In the genomic region with DNA sequence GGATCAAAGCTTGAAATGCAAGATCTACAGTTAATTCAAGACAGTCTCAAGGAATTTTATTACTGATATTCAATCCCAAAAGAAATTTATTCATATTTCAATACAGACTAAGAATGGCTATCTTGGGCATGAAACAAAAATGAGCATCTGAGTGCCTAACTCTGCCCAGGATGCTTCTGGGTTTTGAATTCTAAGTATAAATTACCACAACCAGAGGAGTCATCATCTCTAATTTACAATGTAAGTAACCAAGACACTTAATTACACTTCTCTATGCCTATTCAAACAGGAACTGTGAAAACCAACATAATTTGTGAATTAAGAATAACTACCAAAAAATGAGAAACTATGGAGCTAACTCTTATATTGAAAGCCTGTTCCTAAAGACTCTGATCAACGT, we compare ENCODE assay signal across 22 cellular contexts.
"Had no signal": no experiment of that assay in that cellular context is flagged by ENCODE, and none has a peak within 500 bp of the region (broad histone marks: within the 10 kb centered on the region; RNA-seq: fewer than 3 reads in every experiment).

No MANE protein-coding gene starts in this region.

- H3K36me3 Mint-ChIP-seq: type B pancreatic cell had no signal

- ATAC-seq: gastrocnemius medialis; left ventricle myocardium superior; naive thymus-derived CD8-positive, alpha-beta T cell; stimulated activated naive B cell treated with anti-CD40 and anti-IgM and Interleukin-4, amounts not matched to agents 10 μg/mL and 1 μg/mL and 100 μg/mL, for 72 hours had no signal

- H3K27ac Mint-ChIP-seq: activated CD4-positive, alpha-beta memory T cell treated with anti-CD3 and anti-CD28 coated beads for 36 hours; activated naive CD4-positive, alpha-beta T cell treated with anti-CD3 and anti-CD28 coated beads, Interleukin-2, amount 10 ng/mL, durations not matched to agents 7 days and 5 days; mesothelial cell of epicardium; naive thymus-derived CD8-positive, alpha-beta T cell; progenitor cell of endocrine pancreas; stimulated activated naive B cell treated with anti-CD40 and anti-IgM and Interleukin-4, amounts not matched to agents 10 μg/mL and 1 μg/mL and 100 μg/mL, for 72 hours; T-helper 2 cell treated with Interferon-gamma antibody and Interleukin-4, amounts not matched to agents 5 μg/mL and 100 μg/mL, for 36 hours; type B pancreatic cell had no signal

- H3K4me3 Mint-ChIP-seq: activated CD4-positive, alpha-beta memory T cell treated with anti-CD3 and anti-CD28 coated beads for 36 hours; activated naive CD4-positive, alpha-beta T cell treated with anti-CD3 and anti-CD28 coated beads, Interleukin-2, amount 10 ng/mL, durations not matched to agents 7 days and 5 days; activated T-cell treated with anti-CD3 and anti-CD28 coated beads, Interleukin-2, amount 50 U/mL, for 4 hours; central memory CD8-positive, alpha-beta T cell; mesothelial cell of epicardium; naive thymus-derived CD8-positive, alpha-beta T cell; stimulated activated naive B cell treated with anti-CD40 and anti-IgM and Interleukin-4, amounts not matched to agents 10 μg/mL and 1 μg/mL and 100 μg/mL, for 72 hours; T-helper 2 cell treated with Interferon-gamma antibody and Interleukin-4, amounts not matched to agents 5 μg/mL and 100 μg/mL, for 36 hours; type B pancreatic cell had no signal

- DNase-seq: activated CD4-positive, alpha-beta memory T cell treated with anti-CD3 and anti-CD28 coated beads for 36 hours; activated CD4-positive, alpha-beta T cell treated with anti-CD3 and anti-CD28 coated beads for 1 hour; activated effector memory CD4-positive, alpha-beta T cell treated with anti-CD3 and anti-CD28 coated beads, Interleukin-2, amount 50 U/mL, for 16 hours; activated naive CD4-positive, alpha-beta T cell treated with anti-CD3 and anti-CD28 coated beads, Interleukin-2, amount 10 ng/mL, durations not matched to agents 7 days and 5 days; activated T-cell treated with anti-CD3 and anti-CD28 coated beads, Interleukin-2, amount 50 U/mL, for 4 hours; dorsolateral prefrontal cortex; esophagus squamous epithelium; gastrocnemius medialis; hypothalamus; left ventricle myocardium superior; mammary epithelial cell; naive thymus-derived CD8-positive, alpha-beta T cell; retina; sigmoid colon; SK-N-SH; stimulated activated CD4-positive, alpha-beta T cell treated with anti-CD3 and anti-CD28 coated beads, Interleukin-15, amount 100 ng/mL, for 24 hours; stimulated activated naive B cell treated with anti-CD40 and anti-IgM and Interleukin-4, amounts not matched to agents 10 μg/mL and 1 μg/mL and 100 μg/mL, for 72 hours had no signal

- H3K9me3 Mint-ChIP-seq: activated CD4-positive, alpha-beta memory T cell treated with anti-CD3 and anti-CD28 coated beads for 36 hours; activated naive CD4-positive, alpha-beta T cell treated with anti-CD3 and anti-CD28 coated beads, Interleukin-2, amount 10 ng/mL, durations not matched to agents 7 days and 5 days; activated T-cell treated with anti-CD3 and anti-CD28 coated beads, Interleukin-2, amount 50 U/mL, for 4 hours; central memory CD8-positive, alpha-beta T cell; mesothelial cell of epicardium; naive thymus-derived CD8-positive, alpha-beta T cell; T-helper 2 cell treated with Interferon-gamma antibody and Interleukin-4, amounts not matched to agents 5 μg/mL and 100 μg/mL, for 36 hours; type B pancreatic cell had no signal

- H3K27me3 Mint-ChIP-seq: activated CD4-positive, alpha-beta memory T cell treated with anti-CD3 and anti-CD28 coated beads for 36 hours; activated naive CD4-positive, alpha-beta T cell treated with anti-CD3 and anti-CD28 coated beads, Interleukin-2, amount 10 ng/mL, durations not matched to agents 7 days and 5 days; central memory CD8-positive, alpha-beta T cell; naive thymus-derived CD8-positive, alpha-beta T cell; progenitor cell of endocrine pancreas; stimulated activated naive B cell treated with anti-CD40 and anti-IgM and Interleukin-4, amounts not matched to agents 10 μg/mL and 1 μg/mL and 100 μg/mL, for 72 hours; type B pancreatic cell had no signal
